In genomic region chr12:49357099-49357678, GRCh38 we compare ENCODE assay signal across 8 cellular contexts. TPM values are rescaled to one million over a fixed set of nuclear protein-coding genes. Genes with fewer than 3 reads are reported as not detected.
DNase-seq lines count a peak whose midpoint lies in the region; ATAC-seq, FAIRE-seq and TF ChIP-seq lines count a peak whose summit lies in the region.

No MANE protein-coding gene starts in this region.

- H3K9me2 ChIP-seq in MM.1S (replicated peaks; ENCODE audit: insufficient read depth, low read length): no peaks in the 10 kb centered on the region

- H3K4me2 ChIP-seq in MM.1S (ENCODE audit: low read depth, low read length) (no peak overlapping the region), neural progenitor cell (no peak overlapping the region)

- H3K9ac ChIP-seq in MM.1S (ENCODE audit: low read length) (no peak overlapping the region), neural progenitor cell (no peak overlapping the region)

- peaks cover 18% of the 10 kb centered on the region for H3K27me3 Mint-ChIP-seq in neural progenitor cell (ENCODE audit: insufficient read depth, low read depth)
- H3K27me3 Mint-ChIP-seq in activated naive CD8-positive, alpha-beta T cell treated with anti-CD3 and anti-CD28 coated beads, Interleukin-2, amount 50 U/mL, for 24 hours: peaks cover 27% of the 10 kb centered on the region

- H3K9me3 Mint-ChIP-seq in neural progenitor cell: no peaks in the 10 kb centered on the region
- H3K9me3 Mint-ChIP-seq in activated naive CD8-positive, alpha-beta T cell treated with anti-CD3 and anti-CD28 coated beads, Interleukin-2, amount 50 U/mL, for 24 hours: no peaks in the 10 kb centered on the region

- H2AFZ ChIP-seq in MM.1S (ENCODE audit: low read length) (no peak overlapping the region), neural progenitor cell (replicated peaks) (no peak overlapping the region)

- H3K4me1 ChIP-seq in MM.1S (ENCODE audit: low read length) (peaks cover 5% of the 10 kb centered on the region; the same call in 1 of the 2 replicates), neural progenitor cell (no peaks in the 10 kb centered on the region)

- H3K27ac Mint-ChIP-seq in neural progenitor cell: no peak overlapping the region
- H3K27ac Mint-ChIP-seq in activated naive CD8-positive, alpha-beta T cell treated with anti-CD3 and anti-CD28 coated beads, Interleukin-2, amount 50 U/mL, for 24 hours: no peak overlapping the region

- H3K4me3 Mint-ChIP-seq in neural progenitor cell: no peak overlapping the region
- H3K4me3 Mint-ChIP-seq in activated naive CD8-positive, alpha-beta T cell treated with anti-CD3 and anti-CD28 coated beads, Interleukin-2, amount 50 U/mL, for 24 hours: no peak overlapping the region

- no peaks in the 10 kb centered on the region for H3K36me3 Mint-ChIP-seq in neural progenitor cell
- H3K36me3 Mint-ChIP-seq in activated naive CD8-positive, alpha-beta T cell treated with anti-CD3 and anti-CD28 coated beads, Interleukin-2, amount 50 U/mL, for 24 hours (ENCODE audit: low read depth): no peaks in the 10 kb centered on the region

- peaks cover 12% of the 10 kb centered on the region for H3K4me1 Mint-ChIP-seq in neural progenitor cell
- peaks cover 2% of the 10 kb centered on the region for H3K4me1 Mint-ChIP-seq in activated naive CD8-positive, alpha-beta T cell treated with anti-CD3 and anti-CD28 coated beads, Interleukin-2, amount 50 U/mL, for 24 hours

- TF ChIP-seq CTCF in MM.1S (IDR thresholded peaks at IDR 0.05; ENCODE audit: low read length) (peak; percentile 55), bronchial epithelial cell (IDR thresholded peaks at IDR 0.05; ENCODE audit: insufficient read depth, low read length, severe bottlenecking) (peak; percentile 22), neural progenitor cell (IDR thresholded peaks at IDR 0.05) (peak; percentile 67)

- no peaks in the 10 kb centered on the region for H3K79me2 ChIP-seq in MM.1S (ENCODE audit: low read length)
- no peaks in the 10 kb centered on the region for H3K79me2 ChIP-seq in neural progenitor cell (ENCODE audit: low read depth)

- H3K4me3 ChIP-seq in MM.1S (ENCODE audit: low read length) (no peak overlapping the region), bronchial epithelial cell (ENCODE audit: low read depth, low read length) (no peak overlapping the region), neural progenitor cell (no peak overlapping the region)

- H3F3A ChIP-seq in MM.1S (ENCODE audit: insufficient read depth, low read length): no peaks in the 10 kb centered on the region
- no peaks in the 10 kb centered on the region for H3F3A ChIP-seq in neural progenitor cell (ENCODE audit: low read depth)

- peak; percentile 33 for DNase-seq in DMS53 treated with DMSO at 0.1 percent for 48 hours (lab: John Stamatoyannopoulos, UW; ENCODE audit: unreplicated experiment)
- DNase-seq in MM.1S: peak; percentile 51
- DNase-seq in bronchial epithelial cell (ENCODE audit: low read depth): peak; percentile 67
- peak; percentile 37 for DNase-seq in neural progenitor cell (ENCODE audit: low spot score)
- DNase-seq in NK-92 (lab: John Stamatoyannopoulos, UW; ENCODE audit: unreplicated experiment): no peak
- no peak for DNase-seq in activated CD8-positive, alpha-beta memory T cell treated with anti-CD3 and anti-CD28 coated beads, Interleukin-2, amount 50 U/mL, for 48 hours
- DNase-seq in activated naive CD8-positive, alpha-beta T cell treated with anti-CD3 and anti-CD28 coated beads, Interleukin-2, amount 50 U/mL, for 24 hours: no peak

- H3K9me3 ChIP-seq in MM.1S (replicated peaks; ENCODE audit: insufficient read depth, low read length) (no peaks in the 10 kb centered on the region), neural progenitor cell (ENCODE audit: low read depth) (no peaks in the 10 kb centered on the region)

- no peak for ATAC-seq in GM21423 (IDR thresholded peaks at IDR 0.05; ENCODE audit: unreplicated experiment)
- no peak for ATAC-seq in activated naive CD8-positive, alpha-beta T cell treated with anti-CD3 and anti-CD28 coated beads, Interleukin-2, amount 50 U/mL, for 24 hours

- no peaks in the 10 kb centered on the region for H3K36me3 ChIP-seq in MM.1S (replicated peaks; ENCODE audit: insufficient read depth, low read length)
- no peaks in the 10 kb centered on the region for H3K36me3 ChIP-seq in bronchial epithelial cell (ENCODE audit: control insufficient read depth, insufficient read depth, low read length)
- H3K36me3 ChIP-seq in neural progenitor cell: no peaks in the 10 kb centered on the region

- FAIRE-seq in bronchial epithelial cell (lab: Jason Lieb, UNC): no peak

- H4K20me1 ChIP-seq in MM.1S (ENCODE audit: insufficient read depth, low read length) (no peaks in the 10 kb centered on the region), neural progenitor cell (ENCODE audit: low read depth) (no peaks in the 10 kb centered on the region)

- H3K27me3 ChIP-seq in MM.1S (replicated peaks; ENCODE audit: insufficient read depth, low read length) (no peaks in the 10 kb centered on the region), bronchial epithelial cell (ENCODE audit: control insufficient read depth, insufficient read depth, low read length) (no peaks in the 10 kb centered on the region), neural progenitor cell (no peaks in the 10 kb centered on the region)

- no peak overlapping the region for H3K27ac ChIP-seq in MM.1S (ENCODE audit: low read length)
- no peak overlapping the region for H3K27ac ChIP-seq in neural progenitor cell

RNA-seq across cellular contexts. Expression of gene SPATS2, which starts 10.1 kb away (rescaled TPM):
- total RNA-seq in bronchial epithelial cell: 21.3 and 33.4 TPM in 2 replicates
- total RNA-seq in neural progenitor cell (ENCODE audit: low replicate concordance): 45.2 and 49.5 TPM in 2 replicates

RNA-seq across cellular contexts. Expression of gene DNAJC22, which starts 10.5 kb away (rescaled TPM):
- total RNA-seq in bronchial epithelial cell (0.13 and 0.26 TPM in 2 replicates), neural progenitor cell (ENCODE audit: low replicate concordance) (0.34 and 0.39 TPM in 2 replicates)

RNA-seq across cellular contexts. Expression of gene C1QL4, which starts 20.2 kb away (rescaled TPM):
- total RNA-seq in bronchial epithelial cell: 0.13 TPM in 1 of 2 replicates, not detected in the other
- total RNA-seq in neural progenitor cell (ENCODE audit: low replicate concordance): 0.84 and 2.8 TPM in 2 replicates

RNA-seq across cellular contexts. Expression of gene TROAP, which starts 34.1 kb away (rescaled TPM):
- total RNA-seq in bronchial epithelial cell (2.6 and 5.2 TPM in 2 replicates), neural progenitor cell (ENCODE audit: low replicate concordance) (40.0 and 66.4 TPM in 2 replicates)

Comparison
In these comparisons a context has a peak if more than half of its experiments do, and no peak if none do; other contexts are left out.
1. DNase-seq: peak in DMS53 treated with DMSO at 0.1 percent for 48 hours (single experiment), MM.1S (single experiment), bronchial epithelial cell (single experiment) and neural progenitor cell (single experiment); none in NK-92 (single experiment), activated CD8-positive, alpha-beta memory T cell treated with anti-CD3 and anti-CD28 coated beads, Interleukin-2, amount 50 U/mL, for 48 hours (single experiment) and activated naive CD8-positive, alpha-beta T cell treated with anti-CD3 and anti-CD28 coated beads, Interleukin-2, amount 50 U/mL, for 24 hours (single experiment).
2. Peak in every context shown above with its lines, with median percentiles within 50 percentile points of each other: CTCF ChIP-seq.